In the genomic region with DNA sequence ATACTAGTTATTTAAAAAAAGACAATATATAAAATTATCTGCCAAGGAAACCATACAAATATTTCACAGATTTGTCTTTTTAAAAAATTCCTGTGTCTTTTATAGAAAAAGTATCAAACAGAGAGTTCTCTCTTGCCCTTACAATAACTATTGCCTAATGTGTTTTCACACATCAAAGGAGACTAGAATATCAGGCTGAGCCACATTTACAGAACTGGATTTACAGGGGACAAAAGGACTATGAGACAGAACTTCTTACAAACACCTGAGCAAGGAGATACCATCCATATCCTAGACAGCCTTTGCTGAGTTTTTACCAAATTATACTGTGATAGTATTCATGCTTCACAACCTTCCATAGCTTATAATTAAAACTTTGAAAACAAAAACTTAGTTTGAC, we compare ENCODE assay signal across 26 cellular contexts.
"Had no signal": no experiment of that assay in that cellular context is flagged by ENCODE, and none has a peak within 500 bp of the region (broad histone marks: within the 10 kb centered on the region; RNA-seq: fewer than 3 reads in every experiment).

No MANE protein-coding gene starts in this region.

- H3K4me1 ChIP-seq: gastrocnemius medialis, left lung, lower lobe of right lung, tibial artery had no signal

- H3K27ac Mint-ChIP-seq: activated CD4-positive, alpha-beta memory T cell treated with anti-CD3 and anti-CD28 coated beads for 36 hours; activated CD4-positive, alpha-beta T cell treated with anti-CD3 and anti-CD28 coated beads, Interleukin-2, amount 10 ng/mL, durations not matched to agents 24 days and 14 days; activated naive CD4-positive, alpha-beta T cell treated with anti-CD3 and anti-CD28 coated beads for 36 hours; activated naive CD8-positive, alpha-beta T cell treated with anti-CD3 and anti-CD28 coated beads for 36 hours; activated T-helper 1 cell treated with anti-CD3 and anti-CD28 coated beads, Interleukin-12 subunit alpha, Interleukin-12 subunit beta, Interleukin-2, Interleukin-4 antibody, amounts not matched to agents 30 ng/mL and 10 ng/mL and 1 ng/mL, durations not matched to agents 14 hours and 24 hours and 36 hours; natural killer cell; stimulated activated memory B cell treated with anti-CD40 and anti-IgM and Interleukin-4, amounts not matched to agents 10 μg/mL and 1 μg/mL and 100 μg/mL, for 72 hours had no signal

- H3K4me3 ChIP-seq: adrenal gland, esophagus muscularis mucosa, gastrocnemius medialis, left lung, lower lobe of right lung, right lobe of liver, stomach, tibial artery had no signal

- H3K9me3 ChIP-seq: adrenal gland, esophagus muscularis mucosa, gastrocnemius medialis, left lung, lower lobe of right lung, right lobe of liver, stomach, tibial artery had no signal

- H3K27me3 ChIP-seq: adrenal gland, brain microvascular endothelial cell, esophagus muscularis mucosa, gastrocnemius medialis, left lung, right lobe of liver, stomach, tibial artery had no signal

- H3K4me3 Mint-ChIP-seq: activated CD4-positive, alpha-beta memory T cell treated with anti-CD3 and anti-CD28 coated beads for 36 hours; activated CD4-positive, alpha-beta T cell treated with anti-CD3 and anti-CD28 coated beads, Interleukin-2, amount 10 ng/mL, durations not matched to agents 24 days and 14 days; activated naive CD4-positive, alpha-beta T cell treated with anti-CD3 and anti-CD28 coated beads for 36 hours; activated naive CD8-positive, alpha-beta T cell treated with anti-CD3 and anti-CD28 coated beads for 36 hours; activated T-helper 1 cell treated with anti-CD3 and anti-CD28 coated beads, Interleukin-12 subunit alpha, Interleukin-12 subunit beta, Interleukin-2, Interleukin-4 antibody, amounts not matched to agents 30 ng/mL and 10 ng/mL and 1 ng/mL, durations not matched to agents 14 hours and 24 hours and 36 hours; natural killer cell; stimulated activated memory B cell treated with anti-CD40 and anti-IgM and Interleukin-4, amounts not matched to agents 10 μg/mL and 1 μg/mL and 100 μg/mL, for 72 hours had no signal

- ATAC-seq: activated CD4-positive, CD25-positive, alpha-beta regulatory T cell treated with anti-CD3 and anti-CD28 coated beads, Interleukin-2, amount 50 U/mL, for 24 hours; natural killer cell had no signal

- H3K27ac ChIP-seq: brain microvascular endothelial cell, esophagus muscularis mucosa, gastrocnemius medialis, left lung, lower lobe of right lung, right lobe of liver, tibial artery, WERI-Rb-1 had no signal

- H3K9me3 Mint-ChIP-seq: activated CD4-positive, alpha-beta memory T cell treated with anti-CD3 and anti-CD28 coated beads for 36 hours; activated CD4-positive, alpha-beta T cell treated with anti-CD3 and anti-CD28 coated beads, Interleukin-2, amount 10 ng/mL, durations not matched to agents 24 days and 14 days; activated naive CD4-positive, alpha-beta T cell treated with anti-CD3 and anti-CD28 coated beads for 36 hours; activated naive CD8-positive, alpha-beta T cell treated with anti-CD3 and anti-CD28 coated beads for 36 hours; activated T-helper 1 cell treated with anti-CD3 and anti-CD28 coated beads, Interleukin-12 subunit alpha, Interleukin-12 subunit beta, Interleukin-2, Interleukin-4 antibody, amounts not matched to agents 30 ng/mL and 10 ng/mL and 1 ng/mL, durations not matched to agents 14 hours and 24 hours and 36 hours; natural killer cell; stimulated activated memory B cell treated with anti-CD40 and anti-IgM and Interleukin-4, amounts not matched to agents 10 μg/mL and 1 μg/mL and 100 μg/mL, for 72 hours had no signal

- H3K27me3 Mint-ChIP-seq: activated CD4-positive, alpha-beta memory T cell treated with anti-CD3 and anti-CD28 coated beads for 36 hours; activated CD4-positive, alpha-beta T cell treated with anti-CD3 and anti-CD28 coated beads, Interleukin-2, amount 10 ng/mL, durations not matched to agents 24 days and 14 days; activated naive CD8-positive, alpha-beta T cell treated with anti-CD3 and anti-CD28 coated beads for 36 hours; stimulated activated memory B cell treated with anti-CD40 and anti-IgM and Interleukin-4, amounts not matched to agents 10 μg/mL and 1 μg/mL and 100 μg/mL, for 72 hours had no signal

- DNase-seq: activated CD4-positive, alpha-beta memory T cell treated with anti-CD3 and anti-CD28 coated beads for 36 hours; activated CD8-positive, alpha-beta memory T cell treated with anti-CD3 and anti-CD28 coated beads, Interleukin-2, amount 50 U/mL, for 4 hours; activated effector memory CD4-positive, alpha-beta T cell treated with anti-CD3 and anti-CD28 coated beads, Interleukin-2, amount 50 U/mL, for 16 hours; activated naive CD4-positive, alpha-beta T cell treated with anti-CD3 and anti-CD28 coated beads for 36 hours; activated naive CD8-positive, alpha-beta T cell treated with anti-CD3 and anti-CD28 coated beads for 36 hours; activated T-cell treated with anti-CD3 and anti-CD28 coated beads, Interleukin-2, amount 50 U/mL, for 1 hour; adrenal gland; aorta; cortex of kidney; gastrocnemius medialis; glutamatergic neuron; left lung; lower lobe of right lung; natural killer cell; right lobe of liver; stimulated activated CD4-positive, alpha-beta T cell treated with anti-CD3 and anti-CD28 coated beads, Interleukin-12 subunit alpha, Interleukin-12 subunit beta, amount 100 ng/mL, for 4 hours; stimulated activated CD4-positive, alpha-beta T cell treated with anti-CD3 and anti-CD28 coated beads, Interleukin-4, amount 100 ng/mL, for 24 hours; stomach; tibial artery; WERI-Rb-1 had no signal
